17 cellular contexts compared by ENCODE assay signal in the genomic region with DNA sequence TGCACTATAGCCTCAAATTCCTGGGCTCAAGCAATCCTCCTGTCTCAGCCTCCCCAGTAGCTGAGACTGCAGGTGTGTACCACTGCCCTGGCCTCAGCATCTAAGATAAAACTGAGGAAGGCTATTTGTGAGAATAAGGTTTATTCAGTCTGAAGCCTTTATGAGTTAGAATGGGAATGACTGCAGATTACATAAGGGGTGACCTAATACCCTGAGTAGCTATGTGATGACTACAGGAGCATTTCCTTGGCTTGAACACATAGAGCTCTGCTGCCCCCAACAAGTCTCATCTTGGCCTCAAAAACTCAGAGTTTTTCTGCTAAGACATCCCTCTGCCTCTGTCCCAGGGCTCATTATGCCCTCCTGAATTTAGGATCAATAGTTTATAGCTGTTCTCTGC. TPM values are rescaled to one million over a fixed set of nuclear protein-coding genes. Genes with fewer than 3 reads are reported as not detected.
A peak's percentile ranks its signal among the peaks of the same experiment; 100 is the strongest.
DNase-seq lines count a peak whose midpoint lies in the region; ATAC-seq and TF ChIP-seq lines count a peak whose summit lies in the region.
"Had no signal": no experiment of that assay in that cellular context is flagged by ENCODE, and none has a peak within 500 bp of the region (broad histone marks: within the 10 kb centered on the region; RNA-seq: fewer than 3 reads in every experiment).

No MANE protein-coding gene starts in this region.

- H3K9me3 Mint-ChIP-seq in activated T-helper 17 cell treated with anti-CD3 and anti-CD28 coated beads, Interleukin-2, amount 50 U/mL, for 72 hours: no peaks in the 10 kb centered on the region
- H3K9me3 Mint-ChIP-seq: activated CD4-positive, alpha-beta T cell treated with anti-CD3 and anti-CD28 coated beads, Interleukin-2, amount 10 ng/mL, durations not matched to agents 7 days and 5 days; memory B cell; T-helper 2 cell treated with Interferon-gamma antibody and Interleukin-4, amounts not matched to agents 5 μg/mL and 100 μg/mL, for 36 hours had no signal

- H3K9me3 ChIP-seq in left ventricle myocardium inferior (replicated peaks): no peaks in the 10 kb centered on the region
- H3K9me3 ChIP-seq in subcutaneous abdominal adipose tissue (ENCODE audit: control insufficient read depth in 5 of 5, low read length in 5 of 5): no peaks in the 10 kb centered on the region
- H3K9me3 ChIP-seq: testis had no signal

- H3K27me3 Mint-ChIP-seq in activated T-helper 17 cell treated with anti-CD3 and anti-CD28 coated beads, Interleukin-2, amount 50 U/mL, for 72 hours: no peaks in the 10 kb centered on the region
- H3K27me3 Mint-ChIP-seq: activated CD4-positive, alpha-beta T cell treated with anti-CD3 and anti-CD28 coated beads, Interleukin-2, amount 10 ng/mL, durations not matched to agents 7 days and 5 days; memory B cell had no signal

- H3K27ac Mint-ChIP-seq in activated T-helper 17 cell treated with anti-CD3 and anti-CD28 coated beads, Interleukin-2, amount 50 U/mL, for 72 hours: no peak overlapping the region
- H3K27ac Mint-ChIP-seq: activated CD4-positive, alpha-beta T cell treated with anti-CD3 and anti-CD28 coated beads, Interleukin-2, amount 10 ng/mL, durations not matched to agents 7 days and 5 days; memory B cell; T-helper 2 cell treated with Interferon-gamma antibody and Interleukin-4, amounts not matched to agents 5 μg/mL and 100 μg/mL, for 36 hours had no signal

- peak; percentile 59 for ATAC-seq in activated T-helper 17 cell treated with anti-CD3 and anti-CD28 coated beads, Interleukin-2, amount 50 U/mL, for 72 hours (replicated peaks)

- no peak overlapping the region for H3K9ac ChIP-seq in subcutaneous abdominal adipose tissue (ENCODE audit: low read length in 5 of 5)

- H3K4me1 ChIP-seq in left ventricle myocardium inferior (peaks cover 32% of the 10 kb centered on the region), subcutaneous abdominal adipose tissue (ENCODE audit: control insufficient read depth in 5 of 5, insufficient read depth in 5 of 5, low read length in 5 of 5) (peaks cover 3 to 36% (median 26%) of the 10 kb centered on the region in 5 donors)
- H3K4me1 ChIP-seq: testis had no signal

- H3K4me3 Mint-ChIP-seq in activated T-helper 17 cell treated with anti-CD3 and anti-CD28 coated beads, Interleukin-2, amount 50 U/mL, for 72 hours: no peak overlapping the region
- H3K4me3 Mint-ChIP-seq: activated CD4-positive, alpha-beta T cell treated with anti-CD3 and anti-CD28 coated beads, Interleukin-2, amount 10 ng/mL, durations not matched to agents 7 days and 5 days; memory B cell; T-helper 2 cell treated with Interferon-gamma antibody and Interleukin-4, amounts not matched to agents 5 μg/mL and 100 μg/mL, for 36 hours had no signal

- H3K27ac ChIP-seq in left ventricle myocardium inferior (replicated peaks) (peak overlapping the region; percentile 11), subcutaneous abdominal adipose tissue (ENCODE audit: low read depth, low read length) (peak overlapping the region; percentile 86)
- H3K27ac ChIP-seq: cardiac muscle cell, testis had no signal

- no peak overlapping the region for H3K4me3 ChIP-seq in left ventricle myocardium inferior
- H3K4me3 ChIP-seq in fibroblast of the aortic adventitia (ENCODE audit: low read depth, low read length): no peak overlapping the region
- no peak overlapping the region for H3K4me3 ChIP-seq in subcutaneous abdominal adipose tissue (ENCODE audit: low read depth in 1 of 5, low read length in 5 of 5)
- H3K4me3 ChIP-seq: cardiac muscle cell, testis had no signal

- no peak for DNase-seq in left ventricle myocardium inferior
- DNase-seq in cardiac septum (ENCODE audit: low spot score): no peak
- DNase-seq in fibroblast of the aortic adventitia (ENCODE audit: low read depth): peak; percentile 80
- no peak for DNase-seq in NCI-H2081 treated with DMSO at 0.1 percent for 48 hours (lab: John Stamatoyannopoulos, UW)
- DNase-seq in NCI-H2227 treated with DMSO at 0.1 percent for 48 hours (lab: John Stamatoyannopoulos, UW): no peak
- DNase-seq in GM20000 (ENCODE audit: low spot score): no peak
- DNase-seq: activated CD4-positive, alpha-beta T cell treated with anti-CD3 and anti-CD28 coated beads, Interleukin-2, amount 10 ng/mL, durations not matched to agents 7 days and 5 days; NCI-H1105; NCI-H345; OCI-M1; stimulated activated CD4-positive, alpha-beta T cell treated with anti-CD3 and anti-CD28 coated beads, Interleukin-12 subunit alpha, Interleukin-12 subunit beta, amount 100 ng/mL, for 4 hours; testis had no signal

- TF ChIP-seq CTCF in left ventricle myocardium inferior (IDR thresholded peaks at IDR 0.05; ENCODE audit: borderline replicate concordance): no peak
- peak; percentile 15 for TF ChIP-seq CTCF in fibroblast of the aortic adventitia (IDR thresholded peaks at IDR 0.05; ENCODE audit: insufficient read depth, low read length)
- no peak for TF ChIP-seq CTCF in GM20000 (IDR thresholded peaks at IDR 0.05; ENCODE audit: extremely low read depth, missing control alignments)

- intact Hi-C loops in left ventricle myocardium inferior (cut with micrococcal nuclease): no loop called here
- intact Hi-C loops in cardiac septum (cut with DNase I): no loop called here

- H3K4me1 Mint-ChIP-seq in activated T-helper 17 cell treated with anti-CD3 and anti-CD28 coated beads, Interleukin-2, amount 50 U/mL, for 72 hours: no peaks in the 10 kb centered on the region

- peaks cover 16% of the 10 kb centered on the region for H3K36me3 ChIP-seq in left ventricle myocardium inferior
- peaks cover 3 to 26% (median 9%) of the 10 kb centered on the region in 5 donors for H3K36me3 ChIP-seq in subcutaneous abdominal adipose tissue (ENCODE audit: control insufficient read depth in 5 of 5, insufficient read depth in 5 of 5, low read length in 5 of 5)

- H3K36me3 Mint-ChIP-seq in activated T-helper 17 cell treated with anti-CD3 and anti-CD28 coated beads, Interleukin-2, amount 50 U/mL, for 72 hours (ENCODE audit: low read depth): peaks cover 58% of the 10 kb centered on the region

- H3K27me3 ChIP-seq in left ventricle myocardium inferior (ENCODE audit: low read depth): no peaks in the 10 kb centered on the region
- H3K27me3 ChIP-seq in subcutaneous abdominal adipose tissue (ENCODE audit: control insufficient read depth in 5 of 5, insufficient read depth in 4 of 5, low read length in 5 of 5): no peaks in the 10 kb centered on the region
- H3K27me3 ChIP-seq: cardiac muscle cell, testis had no signal

RNA-seq across cellular contexts. Expression of gene GSS, which starts 7.6 kb away (rescaled TPM):
- total RNA-seq in left ventricle myocardium inferior (17.2 TPM), cardiac septum (27.5 TPM), fibroblast of the aortic adventitia (ENCODE audit: low replicate concordance) (47.8 and 57.8 TPM in 2 replicates)
- 10 to 100 TPM; 54.7 to 57.4 TPM for total RNA-seq in activated T-helper 17 cell treated with anti-CD3 and anti-CD28 coated beads, Interleukin-2, amount 50 U/mL, for 72 hours

RNA-seq across cellular contexts. Expression of gene MYH7B, which starts 7.6 kb away (rescaled TPM):
- 253 TPM for total RNA-seq in left ventricle myocardium inferior
- total RNA-seq in cardiac septum: 238 TPM
- total RNA-seq in activated T-helper 17 cell treated with anti-CD3 and anti-CD28 coated beads, Interleukin-2, amount 50 U/mL, for 72 hours: under 1 TPM; 0.24 to 0.29 TPM
- total RNA-seq in fibroblast of the aortic adventitia (ENCODE audit: low replicate concordance): 0.25 TPM in 1 of 2 replicates, not detected in the other

Comparison
In these comparisons a context has a peak if more than half of its experiments do, and no peak if none do; other contexts are left out.
1. RNA of gene MYH7B, which starts 7.6 kb away (total RNA-seq): 253 TPM in left ventricle myocardium inferior (single experiment) and 238 TPM in cardiac septum (single experiment); 0.24 to 0.29 TPM in activated T-helper 17 cell treated with anti-CD3 and anti-CD28 coated beads, Interleukin-2, amount 50 U/mL, for 72 hours and 0.25 TPM in fibroblast of the aortic adventitia; every median in the first group is over 100 times any median in the second.